1 cellular context compared by ENCODE assay signal in the genomic region with DNA sequence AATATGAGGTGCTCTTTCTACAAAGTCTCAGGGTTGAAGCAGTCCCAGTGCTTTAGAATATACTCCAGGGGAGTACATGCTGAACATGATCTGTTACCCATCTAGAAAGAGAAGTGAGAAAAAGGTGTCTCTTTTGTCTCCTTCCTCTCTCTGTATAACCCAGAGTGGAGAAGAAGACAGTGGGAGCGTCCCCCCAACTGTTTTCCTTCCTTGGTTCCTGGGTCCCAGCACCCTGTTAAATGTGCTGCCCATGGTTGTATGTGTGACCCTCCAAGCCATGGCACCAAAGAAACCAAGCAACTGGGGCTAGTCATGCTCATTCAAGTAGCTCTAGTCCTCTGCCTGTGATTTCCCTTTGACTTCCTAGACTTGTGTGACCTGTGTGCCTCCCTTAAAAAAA.
TF ChIP-seq lines count a peak whose summit lies in the region.

No MANE protein-coding gene starts in this region.

TF ChIP-seq in GM12878, 131 proteins besides CTCF, POLR2A, EP300 and RAD21:
- peak; percentile 96 for TF ChIP-seq CBX5 (IDR thresholded peaks at IDR 0.05; ENCODE audit: low read depth)
- TF ChIP-seq, protein P1, sequence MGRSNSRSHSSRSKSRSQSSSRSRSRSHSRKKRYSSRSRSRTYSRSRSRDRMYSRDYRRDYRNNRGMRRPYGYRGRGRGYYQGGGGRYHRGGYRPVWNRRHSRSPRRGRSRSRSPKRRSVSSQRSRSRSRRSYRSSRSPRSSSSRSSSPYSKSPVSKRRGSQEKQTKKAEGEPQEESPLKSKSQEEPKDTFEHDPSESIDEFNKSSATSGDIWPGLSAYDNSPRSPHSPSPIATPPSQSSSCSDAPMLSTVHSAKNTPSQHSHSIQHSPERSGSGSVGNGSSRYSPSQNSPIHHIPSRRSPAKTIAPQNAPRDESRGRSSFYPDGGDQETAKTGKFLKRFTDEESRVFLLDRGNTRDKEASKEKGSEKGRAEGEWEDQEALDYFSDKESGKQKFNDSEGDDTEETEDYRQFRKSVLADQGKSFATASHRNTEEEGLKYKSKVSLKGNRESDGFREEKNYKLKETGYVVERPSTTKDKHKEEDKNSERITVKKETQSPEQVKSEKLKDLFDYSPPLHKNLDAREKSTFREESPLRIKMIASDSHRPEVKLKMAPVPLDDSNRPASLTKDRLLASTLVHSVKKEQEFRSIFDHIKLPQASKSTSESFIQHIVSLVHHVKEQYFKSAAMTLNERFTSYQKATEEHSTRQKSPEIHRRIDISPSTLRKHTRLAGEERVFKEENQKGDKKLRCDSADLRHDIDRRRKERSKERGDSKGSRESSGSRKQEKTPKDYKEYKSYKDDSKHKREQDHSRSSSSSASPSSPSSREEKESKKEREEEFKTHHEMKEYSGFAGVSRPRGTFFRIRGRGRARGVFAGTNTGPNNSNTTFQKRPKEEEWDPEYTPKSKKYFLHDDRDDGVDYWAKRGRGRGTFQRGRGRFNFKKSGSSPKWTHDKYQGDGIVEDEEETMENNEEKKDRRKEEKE (IDR thresholded peaks at IDR 0.05), result no peak
